8 cellular contexts compared by ENCODE assay signal in genomic region chr3:129120254-129121004, GRCh38. TPM values are rescaled to one million over a fixed set of nuclear protein-coding genes. Genes with fewer than 3 reads are reported as not detected.
DNase-seq lines count a peak whose midpoint lies in the region; ATAC-seq and TF ChIP-seq lines count a peak whose summit lies in the region.

No MANE protein-coding gene starts in this region.

- DNase-seq in SJCRH30 (peak; percentile 73 to 74), glomerular endothelial cell (ENCODE audit: extremely low read depth, low read depth, low spot score) (peak; percentile 54), omental fat pad (ENCODE audit: low spot score) (peak; percentile 70)
- DNase-seq in activated naive CD4-positive, alpha-beta T cell treated with anti-CD3 and anti-CD28 coated beads, Interleukin-2, amount 50 U/mL, for 16 hours = peak; percentile 91

- H3K27me3 ChIP-seq in BLaER1 treated with 17β-estradiol and CSF1 and Interleukin-3, amounts not matched to agents 10 nM and 100 nM = peaks cover 0 to 9% (median 0%) of the 10 kb centered on the region in 11 experiments; a peak in 3 of 22 replicates
- H3K27me3 ChIP-seq in SJCRH30 = no peaks in the 10 kb centered on the region

- peak overlapping the region; percentile 82 to 100 (median 98) for H3K4me2 ChIP-seq in BLaER1 treated with 17β-estradiol and CSF1 and Interleukin-3, amounts not matched to agents 10 nM and 100 nM

- H3K4me1 ChIP-seq in BLaER1 treated with 17β-estradiol and CSF1 and Interleukin-3, amounts not matched to agents 10 nM and 100 nM = peaks cover 61 to 80% (median 74%) of the 10 kb centered on the region in 10 experiments
- peaks cover 5% of the 10 kb centered on the region; the same call in 1 of the 2 replicates for H3K4me1 ChIP-seq in SJCRH30

- H3K36me3 ChIP-seq in BLaER1 treated with 17β-estradiol and CSF1 and Interleukin-3, amounts not matched to agents 10 nM and 100 nM = peaks cover 9 to 29% (median 22%) of the 10 kb centered on the region in 11 experiments; a peak in 19 of 22 replicates
- H3K36me3 ChIP-seq in SJCRH30 = no peaks in the 10 kb centered on the region

- H3K27ac ChIP-seq in BLaER1 treated with 17β-estradiol and CSF1 and Interleukin-3, amounts not matched to agents 10 nM and 100 nM = peak overlapping the region; percentile 90 to 100 (median 96)
- peak overlapping the region; percentile 35 for H3K27ac ChIP-seq in SJCRH30
- H3K27ac ChIP-seq in temporal lobe (ENCODE audit: low read depth, low read length) = peak overlapping the region; percentile 64

- peak overlapping the region; percentile 89 to 99 (median 96) for H3K9ac ChIP-seq in BLaER1 treated with 17β-estradiol and CSF1 and Interleukin-3, amounts not matched to agents 10 nM and 100 nM

- TF ChIP-seq CTCF in omental fat pad (IDR thresholded peaks at IDR 0.05) = no peak

- no peaks in the 10 kb centered on the region for H3K9me3 ChIP-seq in BLaER1 treated with 17β-estradiol and CSF1 and Interleukin-3, amounts not matched to agents 10 nM and 100 nM (replicated peaks in 1 of 11)
- H3K9me3 ChIP-seq in SJCRH30 (replicated peaks) = no peaks in the 10 kb centered on the region

- peaks cover 12 to 69% (median 27%) of the 10 kb centered on the region in 11 experiments; a peak in 20 of 22 replicates for H4K20me1 ChIP-seq in BLaER1 treated with 17β-estradiol and CSF1 and Interleukin-3, amounts not matched to agents 10 nM and 100 nM

- H3K4me3 ChIP-seq in BLaER1 treated with 17β-estradiol and CSF1 and Interleukin-3, amounts not matched to agents 10 nM and 100 nM = peak overlapping the region; percentile 78 to 92 (median 90)
- peak overlapping the region; percentile 79 for H3K4me3 ChIP-seq in SJCRH30

- ATAC-seq in HG03378 (IDR thresholded peaks at IDR 0.05; ENCODE audit: unreplicated experiment) = peak; percentile 77
- peak; percentile 72 for ATAC-seq in omental fat pad (ENCODE audit: low FRiP score)

- peak; percentile 81 for TF ChIP-seq POLR2A in GM19099 (IDR thresholded peaks at IDR 0.05; ENCODE audit: extremely low read depth, insufficient read length, low read depth)

RNA-seq across cellular contexts. Expression of gene RAB43, which starts 1.2 kb away (rescaled TPM):
- 2.5 and 2.9 TPM in 2 replicates for total RNA-seq in SJCRH30 (2014; rRNA removed; shearing (Covaris generic))
- 35.8 and 39.2 TPM in 2 replicates for total RNA-seq in glomerular endothelial cell
- 10 to 100 TPM; 12.8 to 18.5 (median 16.3) TPM for total RNA-seq in omental fat pad
- total RNA-seq in temporal lobe = 1.5 TPM

RNA-seq across cellular contexts. Expression of gene ISY1, which starts 40.4 kb away (rescaled TPM):
- 45.4 and 48.8 TPM in 2 replicates for total RNA-seq in SJCRH30 (2014; rRNA removed; shearing (Covaris generic))
- total RNA-seq in glomerular endothelial cell (21.6 and 25.1 TPM in 2 replicates), omental fat pad (10 to 100 TPM; 14.4 to 23.2 (median 17.0) TPM), temporal lobe (8.1 TPM)

RNA-seq across cellular contexts. Expression of gene GP9, which starts 59.9 kb away (rescaled TPM):
- not detected in 2 replicates for total RNA-seq in SJCRH30 (2014; rRNA removed; shearing (Covaris generic))
- total RNA-seq in glomerular endothelial cell (not detected in 2 replicates), omental fat pad (not detected), temporal lobe (0.25 TPM)

Comparison
In these comparisons a context has a peak if more than half of its experiments do, and no peak if none do; other contexts are left out.
1. Peak in every context shown above with its lines: DNase-seq, ATAC-seq, H3K4me3 ChIP-seq and H3K27ac ChIP-seq.
2. H3K27ac ChIP-seq: peak in every context shown above with its lines; median percentile 96 in BLaER1 treated with 17β-estradiol and CSF1 and Interleukin-3, amounts not matched to agents 10 nM and 100 nM; 64 in temporal lobe; 35 in SJCRH30.